ENCODE assay signal across 28 cellular contexts in genomic region chr17:50440838-50441829, GRCh38. TPM values are rescaled to one million over a fixed set of nuclear protein-coding genes. Genes with fewer than 3 reads are reported as not detected.
DNase-seq lines count a peak whose midpoint lies in the region; FAIRE-seq and TF ChIP-seq lines count a peak whose summit lies in the region.
"Had no signal": no experiment of that assay in that cellular context is flagged by ENCODE, and none has a peak within 500 bp of the region (broad histone marks: within the 10 kb centered on the region; RNA-seq: fewer than 3 reads in every experiment).

No MANE protein-coding gene starts in this region.

- TF ChIP-seq CTCF in H1 (IDR thresholded peaks at IDR 0.05; ENCODE audit: control extremely low read depth in 1 of 3, insufficient read depth in 1 of 3, low read depth in 1 of 3, low read length in 3 of 3), result no peak
- TF ChIP-seq CTCF in stomach (IDR thresholded peaks at IDR 0.05), result no peak
- no peak for TF ChIP-seq CTCF in D721Med (IDR thresholded peaks at IDR 0.05; ENCODE audit: insufficient read depth, missing control alignments)

- H3K9me3 ChIP-seq in H1 (ENCODE audit: insufficient read depth in 2 of 2, low read depth in 1 of 2, low read length in 1 of 2), result no peaks in the 10 kb centered on the region
- H3K9me3 ChIP-seq in mucosa of stomach (ENCODE audit: control insufficient read depth, low read length), result no peaks in the 10 kb centered on the region
- H3K9me3 ChIP-seq in stomach, result no peaks in the 10 kb centered on the region
- H3K9me3 ChIP-seq: HAP-1, heart right ventricle had no signal

- no peaks in the 10 kb centered on the region for H4K20me1 ChIP-seq in H1 (replicated peaks in 1 of 2; ENCODE audit: control insufficient read depth in 1 of 2, insufficient read depth in 2 of 2, low read length in 2 of 2)

- H3K4me2 ChIP-seq in H1 (ENCODE audit: insufficient read depth in 1 of 2, low read depth in 2 of 2, low read length in 2 of 2), result no peak overlapping the region
- no peak overlapping the region for H3K4me2 ChIP-seq in mesendoderm (ENCODE audit: low read length)
- H3K4me2 ChIP-seq: smooth muscle cell had no signal

- no peaks in the 10 kb centered on the region for H3K79me2 ChIP-seq in H1 (ENCODE audit: control insufficient read depth in 1 of 2, insufficient read depth in 2 of 2, low read length in 2 of 2)
- no peaks in the 10 kb centered on the region for H3K79me2 ChIP-seq in mesendoderm (ENCODE audit: control insufficient read depth, insufficient read depth, low read length)

- H3K4me3 ChIP-seq in H1 (ENCODE audit: extremely low read depth in 1 of 4, insufficient read depth in 2 of 4, low read depth in 3 of 4, low read length in 4 of 4) (no peak overlapping the region), mucosa of stomach (ENCODE audit: low read length) (no peak overlapping the region), stomach (no peak overlapping the region), mesendoderm (ENCODE audit: low read length) (no peak overlapping the region)
- H3K4me3 ChIP-seq: HAP-1, heart right ventricle, smooth muscle cell had no signal

- H2BK120ac ChIP-seq in H1 (replicated peaks; ENCODE audit: low read depth, low read length) (no peak overlapping the region), mesendoderm (ENCODE audit: low read depth, low read length) (no peak overlapping the region)

- TF ChIP-seq EP300 in Ishikawa (IDR thresholded peaks at IDR 0.05; ENCODE audit: borderline replicate concordance) (no peak), H1 (IDR thresholded peaks at IDR 0.05; ENCODE audit: borderline replicate concordance in 1 of 2, low read depth in 2 of 2, low read length in 2 of 2) (no peak), stomach (IDR thresholded peaks at IDR 0.05) (no peak)

- H3K4ac ChIP-seq in H1 (replicated peaks; ENCODE audit: insufficient read length, low read depth, low read length) (no peak overlapping the region), mesendoderm (ENCODE audit: low read depth, low read length) (no peak overlapping the region)

- no peaks in the 10 kb centered on the region; the same call in 1 of the 2 replicates for H3K79me1 ChIP-seq in H1 (ENCODE audit: low read depth, low read length)
- H3K79me1 ChIP-seq in mesendoderm (ENCODE audit: low read length), result no peaks in the 10 kb centered on the region

- no peak for FAIRE-seq in H1 (lab: Jason Lieb, UNC)
- FAIRE-seq in D721Med (lab: Jason Lieb, UNC), result no peak
- FAIRE-seq: GM12892 had no signal

- H3K14ac ChIP-seq in H1 (ENCODE audit: insufficient read length), result no peak overlapping the region

- TF ChIP-seq POLR2A in H1 (IDR thresholded peaks at IDR 0.05; ENCODE audit: control extremely low read depth in 1 of 2, low read depth in 2 of 2, low read length in 2 of 2) (no peak), stomach (IDR thresholded peaks at IDR 0.05) (no peak)

- H2BK5ac ChIP-seq in H1 (ENCODE audit: low read depth, low read length) (no peak overlapping the region), mesendoderm (ENCODE audit: low read length) (no peak overlapping the region)

- POLR2A ChIA-PET in H1 (lab: Charles Lee; ENCODE audit: partially characterized antibody), result interaction anchor here (1.4 kb wide), 1 partner anchor 10 kb away, joined by 3 read pairs; no protein-coding TSS in a partner anchor

- WGBS in H1 (ENCODE audit: extremely low coverage in 1 of 2, insufficient coverage in 1 of 2, insufficient read length in 1 of 2, insufficient replicate concordance in 2 of 2, low coverage in 1 of 2, low lambda C conversion rate in 2 of 2, missing lambda C conversion rate in 1 of 2), 2 experiments, result 87% methylated on average over 10 of the region's 10 CpGs; no CpG with 5 or more reads in 1 of the 2 experiments
- WGBS in stomach, 5 donors, result 69 to 79% (median 71%) methylated on average over 10 of the region's 10 CpGs
- no CpG with 5 or more reads among the region's 10 CpGs for WGBS in mesendoderm (ENCODE audit: extremely low coverage, insufficient coverage, low lambda C conversion rate)

- no peak overlapping the region for H4K8ac ChIP-seq in H1 (ENCODE audit: extremely low read depth, insufficient read depth, low read length)
- no peak overlapping the region for H4K8ac ChIP-seq in mesendoderm (ENCODE audit: low read depth, low read length)

- H3K27ac ChIP-seq in H1 (ENCODE audit: low read depth, low read length) (no peak overlapping the region; the same call in 1 of the 2 replicates), stomach (peak overlapping the region; percentile 69 to 86 (median 77)), mesendoderm (ENCODE audit: low read depth, low read length) (no peak overlapping the region)
- H3K27ac ChIP-seq: epithelial cell of prostate, heart right ventricle had no signal

- no peak overlapping the region for H2BK20ac ChIP-seq in H1 (ENCODE audit: low read length)

- H4K91ac ChIP-seq in H1 (replicated peaks; ENCODE audit: insufficient read length, low read length), result no peak overlapping the region

- H3K18ac ChIP-seq in H1 (ENCODE audit: extremely low read depth, low read length) (no peak overlapping the region), mesendoderm (ENCODE audit: low read length) (no peak overlapping the region)

- H2AFZ ChIP-seq in H1 (ENCODE audit: low read length), result no peak overlapping the region

- H2BK15ac ChIP-seq in H1 (ENCODE audit: low read length) (no peak overlapping the region), mesendoderm (replicated peaks; ENCODE audit: low read depth) (no peak overlapping the region)

- no peak overlapping the region for H3K9ac ChIP-seq in H1 (replicated peaks in 1 of 4; ENCODE audit: extremely low read depth in 1 of 4, low read depth in 3 of 4, low read length in 3 of 4)
- H3K9ac ChIP-seq in mucosa of stomach (ENCODE audit: low read length), result peak overlapping the region; percentile 29
- no peak overlapping the region for H3K9ac ChIP-seq in mesendoderm (ENCODE audit: low read length)

- H3K23ac ChIP-seq in H1 (ENCODE audit: insufficient read length) (no peak overlapping the region), mesendoderm (ENCODE audit: low read length) (no peak overlapping the region)

- CTCF ChIA-PET in H1 (lab: Charles Lee; ENCODE audit: partially characterized antibody), result interaction anchor here (0.7 to 1.4 kb wide), 7 partner anchors 9 to 272 kb away, joined by 3 to 7 read pairs (median 3); no protein-coding TSS in a partner anchor

- TF ChIP-seq RAD21 in Ishikawa (IDR thresholded peaks at IDR 0.05; ENCODE audit: low read depth) (no peak), H1 (IDR thresholded peaks at IDR 0.05 in 1 of 2, conservative IDR thresholded peaks at IDR 0.05 in 1 of 2; ENCODE audit: low read depth in 2 of 2, low read length in 2 of 2) (no peak)

- H2BK12ac ChIP-seq in H1 (ENCODE audit: low read depth, low read length), result no peak overlapping the region

- no peaks in the 10 kb centered on the region; the same call in 1 of the 2 replicates for H3K23me2 ChIP-seq in H1 (ENCODE audit: low read depth, low read length)

- H3K4me1 ChIP-seq in H1 (replicated peaks in 1 of 4; ENCODE audit: control insufficient read depth in 3 of 4, insufficient read depth in 4 of 4, low read length in 3 of 4), result peaks cover 0 to 6% (median 0%) of the 10 kb centered on the region in 4 experiments; a peak in 2 of 7 replicates
- H3K4me1 ChIP-seq in mucosa of stomach (ENCODE audit: control insufficient read depth, insufficient read depth, low read length), result peaks cover 54% of the 10 kb centered on the region
- peaks cover 34 to 69% (median 49%) of the 10 kb centered on the region in 4 donors for H3K4me1 ChIP-seq in stomach
- no peaks in the 10 kb centered on the region for H3K4me1 ChIP-seq in mesendoderm (ENCODE audit: control insufficient read depth, low read depth, low read length)

- H3K56ac ChIP-seq in H1 (replicated peaks; ENCODE audit: insufficient read length, low read depth, low read length) (no peak overlapping the region), mesendoderm (ENCODE audit: low read length) (no peak overlapping the region)

- H3K36me3 ChIP-seq in H1 (ENCODE audit: control insufficient read depth in 2 of 4, insufficient read depth in 4 of 4, low read length in 3 of 4) (no peaks in the 10 kb centered on the region), mucosa of stomach (ENCODE audit: control insufficient read depth, insufficient read depth, low read length) (no peaks in the 10 kb centered on the region), stomach (peaks cover 0 to 14% (median 4%) of the 10 kb centered on the region in 4 donors), mesendoderm (ENCODE audit: control insufficient read depth, insufficient read depth, low read length) (no peaks in the 10 kb centered on the region)
- H3K36me3 ChIP-seq: HAP-1 had no signal

- intact Hi-C loops in stomach (cut with DNase I; ENCODE audit: low total_unique reads), result no loop called here

- H3K27me3 ChIP-seq in H1 (replicated peaks in 1 of 4; ENCODE audit: control insufficient read depth in 3 of 4, extremely low read depth in 1 of 4, insufficient read depth in 3 of 4, low read length in 3 of 4) (no peaks in the 10 kb centered on the region; a peak in 1 of 7 replicates), mucosa of stomach (ENCODE audit: control insufficient read depth, insufficient read depth, low read length) (no peaks in the 10 kb centered on the region), stomach (no peaks in the 10 kb centered on the region), mesendoderm (ENCODE audit: insufficient read depth, low read length, poor library complexity) (no peaks in the 10 kb centered on the region)
- H3K27me3 ChIP-seq: heart right ventricle had no signal

- no peak for DNase-seq in H1 (ENCODE audit: low read depth in 1 of 2, low spot score in 2 of 2)
- DNase-seq in stomach, result no peak
- DNase-seq in AG08396 (ENCODE audit: low spot score), result no peak
- DNase-seq in mesendoderm, result no peak
- no peak for DNase-seq in MV-4-11 (lab: John Stamatoyannopoulos, UW)
- DNase-seq in D721Med (ENCODE audit: insufficient read length, low spot score), result no peak
- DNase-seq: activated CD8-positive, alpha-beta T cell treated with anti-CD3 and anti-CD28 coated beads for 36 hours; activated effector memory CD4-positive, alpha-beta T cell treated with Interleukin-2 at 50 U/mL for 16 hours; EL; heart right ventricle; NCI-H1092 treated with DMSO at 0.1 percent for 48 hours; NCI-H226; NCI-H82; OCI-M1; SHP77; stimulated activated CD4-positive, alpha-beta T cell treated with anti-CD3 and anti-CD28 coated beads, Interleukin-2, amount 100 ng/mL, for 24 hours had no signal

- no peak overlapping the region for H4K5ac ChIP-seq in H1 (ENCODE audit: insufficient read length, low read depth, low read length)
- H4K5ac ChIP-seq in mesendoderm (ENCODE audit: low read length), result no peak overlapping the region

- 0 out of 2 replicates have a peak overlapping the region, but pooled peaks have one; percentile 53 for H2AK5ac ChIP-seq in H1 (ENCODE audit: low read depth, low read length)
- no peak overlapping the region for H2AK5ac ChIP-seq in mesendoderm (ENCODE audit: low read length)

RNA-seq across cellular contexts. Expression of gene ACSF2, which starts 15.1 kb away (rescaled TPM):
- 16.1 and 16.3 TPM in 2 replicates for total RNA-seq in H1 (2021; fragmentation: NEBNext Ultra II Directional; extraction: Animal tissue kit (Norgen Biotek cat#: 25700))
- 14.5 and 19.7 TPM in 2 replicates for polyA plus RNA-seq in H1 (2011; rRNA removed)
- polyA plus RNA-seq in H1 (2011; cell fraction: cytosol; rRNA removed), result 16.9 TPM
- polyA plus RNA-seq in H1 (2011; cell fraction: nucleus; rRNA removed), result 63.8 TPM
- polyA plus RNA-seq in H1 (2012, experiment 1 of 2), result 15.8 to 18.7 TPM (median 17.3 TPM) in 4 replicates
- 12.2 TPM for polyA plus RNA-seq in H1 (2012, experiment 2 of 2)
- 20.7 TPM for polyA plus RNA-seq in H1 (2013, experiment 1 of 2)
- polyA plus RNA-seq in H1 (2013, experiment 2 of 2), result 18.9 TPM
- 29.2 and 34.5 TPM in 2 replicates for polyA minus RNA-seq in H1 (2011; rRNA and poly(A)+ RNA removed)
- polyA minus RNA-seq in H1 (2011; cell fraction: cytosol; rRNA and poly(A)+ RNA removed), result 10.1 TPM
- 29.0 TPM for polyA minus RNA-seq in H1 (2011; cell fraction: nucleus; rRNA and poly(A)+ RNA removed)
- 100 to 1,000 TPM in 3 of 5 donors, 10 to 100 TPM in 2; 16.1 to 172 (median 103) TPM for total RNA-seq in stomach
- polyA plus RNA-seq in stomach, result 10 to 100 TPM; 44.7 to 86.8 (median 49.1) TPM
- polyA plus RNA-seq in mesendoderm (2013, experiment 1 of 2), result 8.5 TPM
- polyA plus RNA-seq in mesendoderm (2013, experiment 2 of 2), result 9.2 TPM

RNA-seq across cellular contexts. Expression of gene CHAD, which starts 27.5 kb away (rescaled TPM):
- total RNA-seq in H1 (2021; fragmentation: NEBNext Ultra II Directional; extraction: Animal tissue kit (Norgen Biotek cat#: 25700)), result 0.17 TPM in 1 of 2 replicates, not detected in the other
- 0.03 and 0.06 TPM in 2 replicates for polyA plus RNA-seq in H1 (2011; rRNA removed)
- not detected for polyA plus RNA-seq in H1 (2011; cell fraction: cytosol; rRNA removed)
- not detected for polyA plus RNA-seq in H1 (2011; cell fraction: nucleus; rRNA removed)
- 0.56 to 0.72 TPM (median 0.66 TPM) in 4 replicates for polyA plus RNA-seq in H1 (2012, experiment 1 of 2)
- polyA plus RNA-seq in H1 (2012, experiment 2 of 2), result 0.12 TPM
- polyA plus RNA-seq in H1 (2013, experiment 1 of 2), result 0.28 TPM
- polyA plus RNA-seq in H1 (2013, experiment 2 of 2), result 0.44 TPM
- not detected in 2 replicates for polyA minus RNA-seq in H1 (2011; rRNA and poly(A)+ RNA removed)
- not detected for polyA minus RNA-seq in H1 (2011; cell fraction: cytosol; rRNA and poly(A)+ RNA removed)
- not detected for polyA minus RNA-seq in H1 (2011; cell fraction: nucleus; rRNA and poly(A)+ RNA removed)
- 10 to 100 TPM in 2 of 5 donors, under 1 TPM in 2, not detected in 1; 0.45 to 12.0 (median 6.0) TPM for total RNA-seq in stomach
- polyA plus RNA-seq in stomach, result 1 to 10 TPM; 2.6 to 8.5 (median 4.9) TPM
- 1.2 TPM for polyA plus RNA-seq in mesendoderm (2013, experiment 1 of 2)
- polyA plus RNA-seq in mesendoderm (2013, experiment 2 of 2), result 1.0 TPM
- total RNA-seq: activated CD8-positive, alpha-beta T cell treated with anti-CD3 and anti-CD28 coated beads for 36 hours; cerebellum; fibroblast of villous mesenchyme; LHCN-M2; mononuclear cell; smooth muscle cell had no signal
- polyA plus RNA-seq: AG04450, CD14-positive monocyte had no signal

RNA-seq across cellular contexts. Expression of gene RSAD1, which starts 37.5 kb away (rescaled TPM):
- total RNA-seq in H1 (2021; fragmentation: NEBNext Ultra II Directional; extraction: Animal tissue kit (Norgen Biotek cat#: 25700)), result 31.3 and 33.5 TPM in 2 replicates
- polyA plus RNA-seq in H1 (2011; rRNA removed), result 17.9 and 21.9 TPM in 2 replicates
- 27.8 TPM for polyA plus RNA-seq in H1 (2011; cell fraction: cytosol; rRNA removed)
- 69.5 TPM for polyA plus RNA-seq in H1 (2011; cell fraction: nucleus; rRNA removed)
- polyA plus RNA-seq in H1 (2012, experiment 1 of 2), result 19.7 to 31.1 TPM (median 26.9 TPM) in 4 replicates
- polyA plus RNA-seq in H1 (2012, experiment 2 of 2), result 14.4 TPM
- polyA plus RNA-seq in H1 (2013, experiment 1 of 2), result 16.6 TPM
- 14.4 TPM for polyA plus RNA-seq in H1 (2013, experiment 2 of 2)
- 18.8 and 19.6 TPM in 2 replicates for polyA minus RNA-seq in H1 (2011; rRNA and poly(A)+ RNA removed)
- polyA minus RNA-seq in H1 (2011; cell fraction: cytosol; rRNA and poly(A)+ RNA removed), result 22.9 TPM
- polyA minus RNA-seq in H1 (2011; cell fraction: nucleus; rRNA and poly(A)+ RNA removed), result 41.0 TPM
- 10 to 100 TPM; 18.7 to 54.8 (median 22.0) TPM for total RNA-seq in stomach
- polyA plus RNA-seq in stomach, result 10 to 100 TPM; 23.9 to 29.4 (median 28.7) TPM
- 9.0 TPM for polyA plus RNA-seq in mesendoderm (2013, experiment 1 of 2)
- polyA plus RNA-seq in mesendoderm (2013, experiment 2 of 2), result 8.8 TPM

RNA-seq across cellular contexts. Expression of gene LRRC59, which starts 43.8 kb away (rescaled TPM):
- 117 TPM in 2 replicates for total RNA-seq in H1 (2021; fragmentation: NEBNext Ultra II Directional; extraction: Animal tissue kit (Norgen Biotek cat#: 25700))
- polyA plus RNA-seq in H1 (2011; rRNA removed) (48.3 and 48.7 TPM in 2 replicates), stomach (10 to 100 TPM; 32.2 to 76.7 (median 75.3) TPM)
- polyA plus RNA-seq in H1 (2011; cell fraction: cytosol; rRNA removed), result 58.5 TPM
- polyA plus RNA-seq in H1 (2011; cell fraction: nucleus; rRNA removed), result 43.5 TPM
- 94.3 to 100 TPM (median 95.6 TPM) in 4 replicates for polyA plus RNA-seq in H1 (2012, experiment 1 of 2)
- polyA plus RNA-seq in H1 (2012, experiment 2 of 2), result 68.4 TPM
- polyA plus RNA-seq in H1 (2013, experiment 1 of 2), result 66.2 TPM
- polyA plus RNA-seq in H1 (2013, experiment 2 of 2), result 66.4 TPM
- 104 and 110 TPM in 2 replicates for polyA minus RNA-seq in H1 (2011; rRNA and poly(A)+ RNA removed)
- 39.5 TPM for polyA minus RNA-seq in H1 (2011; cell fraction: cytosol; rRNA and poly(A)+ RNA removed)
- polyA minus RNA-seq in H1 (2011; cell fraction: nucleus; rRNA and poly(A)+ RNA removed), result 37.6 TPM
- total RNA-seq in stomach, result 100 to 1,000 TPM in 2 of 5 donors, 10 to 100 TPM in 3; 40.8 to 117 (median 77.1) TPM
- polyA plus RNA-seq in mesendoderm (2013, experiment 1 of 2), result 88.3 TPM
- polyA plus RNA-seq in mesendoderm (2013, experiment 2 of 2), result 89.3 TPM

Comparison
In these comparisons a context has a peak if more than half of its experiments do, and no peak if none do; other contexts are left out.
1. H3K27ac ChIP-seq: peak in stomach (5 of 5); none in H1 (single experiment) and mesendoderm (single experiment).